1 cellular context compared by ENCODE assay signal in genomic region chr15:59191855-59192237, GRCh38.
TF ChIP-seq lines count a peak whose summit lies in the region.

No MANE protein-coding gene starts in this region.

TF ChIP-seq in IMR-90, 13 proteins besides CTCF, POLR2A, EP300 and RAD21 (continued from another document):
- TF ChIP-seq MAFK (IDR thresholded peaks at IDR 0.05; ENCODE audit: low read depth, low read length) (peak; percentile 40), RFX5 (IDR thresholded peaks at IDR 0.05; ENCODE audit: low read depth, low read length) (0 out of 2 replicates have a peak, but pooled peaks have one; percentile 43), MAZ (IDR thresholded peaks at IDR 0.05; ENCODE audit: borderline replicate concordance, low read depth, low read length) (peak; percentile 38; the same call in 1 of the 2 replicates), BHLHE40 (IDR thresholded peaks at IDR 0.05; ENCODE audit: low read depth, low read length) (peak; percentile 7; the same call in 1 of the 2 replicates), RCOR1 (IDR thresholded peaks at IDR 0.05; ENCODE audit: insufficient replicate concordance, low read length) (peak; percentile 60)
